In the genomic region with DNA sequence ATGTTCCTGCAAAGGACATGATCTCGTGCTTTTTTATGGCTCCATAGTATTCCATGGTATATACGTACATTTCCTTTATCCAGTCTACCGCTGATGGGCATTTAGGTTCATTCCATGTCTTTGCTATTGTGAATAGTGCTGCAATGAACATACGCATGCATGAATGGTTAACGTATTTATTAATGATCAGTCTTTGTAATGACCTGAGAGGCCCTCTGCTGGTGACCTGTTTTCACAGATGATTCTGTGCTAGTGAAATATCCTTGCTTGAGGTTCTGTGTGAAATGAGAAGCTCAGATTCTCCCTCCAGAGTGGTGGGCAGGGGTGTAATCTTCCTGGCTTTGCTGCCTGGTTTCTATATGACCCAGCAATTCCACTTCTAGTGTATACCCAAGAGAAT, we compare ENCODE assay signal across 21 cellular contexts.
A peak's percentile ranks its signal among the peaks of the same experiment; 100 is the strongest.
DNase-seq lines count a peak whose midpoint lies in the region; ATAC-seq, FAIRE-seq and TF ChIP-seq lines count a peak whose summit lies in the region.
"Had no signal": no experiment of that assay in that cellular context is flagged by ENCODE, and none has a peak within 500 bp of the region (broad histone marks: within the 10 kb centered on the region; RNA-seq: fewer than 3 reads in every experiment).

No MANE protein-coding gene starts in this region.

- no peak overlapping the region for H3K4ac ChIP-seq in H9 (ENCODE audit: low read depth, low read length)

- H3K79me1 ChIP-seq in H9 (ENCODE audit: insufficient read depth, low read depth, low read length, poor library complexity, severe bottlenecking), result no peaks in the 10 kb centered on the region

- no peak overlapping the region for H3K18ac ChIP-seq in H9 (ENCODE audit: insufficient read length, low read depth, low read length)

- CTCF ChIA-PET in OCI-LY7 (lab: Charles Lee; ENCODE audit: unreplicated experiment), result no interaction called here

- no peak overlapping the region for H3K23ac ChIP-seq in H9 (ENCODE audit: insufficient read length, low read depth, low read length)

- no peaks in the 10 kb centered on the region for H3K36me3 Mint-ChIP-seq in H9 (ENCODE audit: insufficient read depth in 1 of 3, low read depth in 3 of 3)
- no peaks in the 10 kb centered on the region for H3K36me3 Mint-ChIP-seq in endodermal cell (ENCODE audit: low read depth)
- H3K36me3 Mint-ChIP-seq: CD14-positive monocyte had no signal

- no peak overlapping the region for H3K27ac ChIP-seq in 22Rv1
- no peak overlapping the region for H3K27ac ChIP-seq in H9 (ENCODE audit: insufficient read length, low read depth, low read length)
- no peak overlapping the region for H3K27ac ChIP-seq in OCI-LY7 (ENCODE audit: low read depth, low read length, poor library complexity, severe bottlenecking)
- no peak overlapping the region for H3K27ac ChIP-seq in endodermal cell (ENCODE audit: low read depth, low read length)
- H3K27ac ChIP-seq: PC-9 had no signal

- H3K9me2 ChIP-seq in OCI-LY7 (ENCODE audit: insufficient read depth, low read length), result no peaks in the 10 kb centered on the region

- H3K27me3 Mint-ChIP-seq in H9 (ENCODE audit: low read depth) (no peaks in the 10 kb centered on the region; the same call in 1 of the 2 replicates), endodermal cell (ENCODE audit: insufficient read depth) (peaks cover 6% of the 10 kb centered on the region)

- H4K20me1 ChIP-seq in H9 (ENCODE audit: control insufficient read depth, insufficient read depth, insufficient read length) (no peaks in the 10 kb centered on the region), OCI-LY7 (ENCODE audit: insufficient read depth, low read length) (no peaks in the 10 kb centered on the region)

- no peak overlapping the region for H4K8ac ChIP-seq in H9 (replicated peaks; ENCODE audit: insufficient read length, low read depth, low read length)

- ATAC-seq in left ventricle myocardium superior, result no peak

- no peaks in the 10 kb centered on the region for H3K23me2 ChIP-seq in H9 (ENCODE audit: insufficient read length, low read depth, low read length, poor library complexity, severe bottlenecking)

- FAIRE-seq in RCC 7860 (lab: Jason Lieb, UNC), result no peak
- FAIRE-seq: GM12891 had no signal

- H3K4me3 ChIP-seq in OCI-LY7 (ENCODE audit: low read depth, low read length, poor library complexity, severe bottlenecking) (no peak overlapping the region), endodermal cell (ENCODE audit: low read length) (no peak overlapping the region), HAP-1 (no peak overlapping the region)
- H3K4me3 ChIP-seq: PC-9 had no signal

- no CpG with 5 or more reads among the region's 5 CpGs for WGBS in H9 (ENCODE audit: extremely low coverage, insufficient read length, low lambda C conversion rate)
- WGBS in endodermal cell (ENCODE audit: insufficient coverage in 1 of 2, insufficient read length in 1 of 2), 2 experiments, result 94 to 97% methylated on average over 5 of the region's 5 CpGs

- H3K14ac ChIP-seq in H9 (ENCODE audit: insufficient read depth, low read length), result no peak overlapping the region

- H2BK5ac ChIP-seq in H9 (ENCODE audit: insufficient read length, low read length), result no peak overlapping the region

- no peak overlapping the region for H4K5ac ChIP-seq in H9 (ENCODE audit: insufficient read length, low read depth, low read length)

- POLR2A ChIA-PET in OCI-LY7 (lab: Charles Lee), result no interaction called here

- H2BK20ac ChIP-seq in H9 (ENCODE audit: low read depth, low read length, poor library complexity, severe bottlenecking), result no peak overlapping the region

- H3K4me1 ChIP-seq in H9 (ENCODE audit: insufficient read depth, low read length) (no peaks in the 10 kb centered on the region), OCI-LY7 (ENCODE audit: insufficient read depth, low read length, poor library complexity, severe bottlenecking) (no peaks in the 10 kb centered on the region), endodermal cell (ENCODE audit: control insufficient read depth, insufficient read depth, low read length) (no peaks in the 10 kb centered on the region), HAP-1 (no peaks in the 10 kb centered on the region)

- H3K79me2 ChIP-seq in H9 (ENCODE audit: insufficient read depth, low read length) (no peaks in the 10 kb centered on the region), OCI-LY7 (ENCODE audit: insufficient read depth, low read depth, low read length) (no peaks in the 10 kb centered on the region)

- H3K4me3 Mint-ChIP-seq in H9 (no peak overlapping the region), endodermal cell (no peak overlapping the region)
- H3K4me3 Mint-ChIP-seq: CD14-positive monocyte; T-helper 1 cell treated with Interleukin-12 subunit alpha and Interleukin-12 subunit beta and Interleukin-4 antibody, amounts not matched to agents 30 μg/mL and 1 μg/mL, for 36 hours had no signal

- peak; percentile 31 for TF ChIP-seq CTCF in 22Rv1 (IDR thresholded peaks at IDR 0.05)
- peak; percentile 37; the same call in 2 of the 3 replicates for TF ChIP-seq CTCF in H9 (conservative IDR thresholded peaks at IDR 0.05)
- peak; percentile 46; the same call in 1 of the 2 replicates for TF ChIP-seq CTCF in OCI-LY7 (conservative IDR thresholded peaks at IDR 0.05; ENCODE audit: low read length)
- peak; percentile 59 for TF ChIP-seq CTCF in endodermal cell (conservative IDR thresholded peaks at IDR 0.05)

- H3K4me2 ChIP-seq in H9 (ENCODE audit: insufficient read depth, insufficient read length, low read length) (no peak overlapping the region), OCI-LY7 (ENCODE audit: low read length) (no peak overlapping the region)
- H3K4me2 ChIP-seq: PC-9 had no signal

- H2AK5ac ChIP-seq in H9 (ENCODE audit: insufficient read length, low read length), result no peak overlapping the region

- H2BK15ac ChIP-seq in H9 (ENCODE audit: low read depth, low read length), result no peak overlapping the region

- in situ Hi-C loops in HAP-1 (cut with MboI; ENCODE audit: low sequenced_read_pairs), result loop anchor here (25.0 kb wide), 1 partner anchor 1037 kb away; no protein-coding TSS in a partner anchor

- no peak overlapping the region for H4K91ac ChIP-seq in H9 (ENCODE audit: insufficient read length, low read depth, low read length)

- no peak overlapping the region for H2BK120ac ChIP-seq in H9 (ENCODE audit: low read depth, low read length, poor library complexity, severe bottlenecking)

- H3K27me3 ChIP-seq in H9 (ENCODE audit: insufficient read depth, low read length), result no peaks in the 10 kb centered on the region
- H3K27me3 ChIP-seq in endodermal cell (ENCODE audit: control insufficient read depth, insufficient read depth, low read length, poor library complexity, severe bottlenecking), result peaks cover 5% of the 10 kb centered on the region
- H3K27me3 ChIP-seq in HAP-1 (ENCODE audit: low read depth), result no peaks in the 10 kb centered on the region

- DNase-seq in H9 (no peak), OCI-LY7 (ENCODE audit: low spot score) (no peak), endodermal cell (no peak), RCC 7860 (ENCODE audit: low spot score) (no peak), left ventricle myocardium superior (no peak), AG20443 (ENCODE audit: low spot score) (no peak), HAP-1 (ENCODE audit: low spot score in 2 of 2) (no peak)
- DNase-seq: COR-L47, IMR-90, Kasumi-1, MV-4-11, NCI-H1436, NCI-H2081, NCI-H2227 treated with DMSO at 0.1 percent for 48 hours, NCI-H526 treated with DMSO at 0.1 percent for 48 hours, PC-9, Right ventricle myocardium superior had no signal

- H3K4me1 Mint-ChIP-seq in H9, result no peaks in the 10 kb centered on the region
- no peaks in the 10 kb centered on the region for H3K4me1 Mint-ChIP-seq in endodermal cell
- H3K4me1 Mint-ChIP-seq: CD14-positive monocyte had no signal

- no peak overlapping the region for H3K56ac ChIP-seq in H9 (ENCODE audit: insufficient read length, low read depth, low read length)

- intact Hi-C loops in OCI-LY7 (cut with micrococcal nuclease; ENCODE audit: unreplicated experiment) (no loop called here), left ventricle myocardium superior (cut with micrococcal nuclease) (no loop called here)

- H3K9me3 ChIP-seq in H9 (ENCODE audit: control insufficient read depth, low read depth, low read length) (no peaks in the 10 kb centered on the region), OCI-LY7 (ENCODE audit: low read length) (no peaks in the 10 kb centered on the region), endodermal cell (ENCODE audit: control insufficient read depth, low read length) (no peaks in the 10 kb centered on the region), HAP-1 (no peaks in the 10 kb centered on the region)

- H2BK12ac ChIP-seq in H9 (ENCODE audit: insufficient read length, low read depth, low read length), result no peak overlapping the region

- H3K36me3 ChIP-seq in OCI-LY7 (ENCODE audit: insufficient read depth, low read length) (no peaks in the 10 kb centered on the region), endodermal cell (ENCODE audit: control insufficient read depth, insufficient read depth, low read length) (no peaks in the 10 kb centered on the region), HAP-1 (replicated peaks) (no peaks in the 10 kb centered on the region)

- H3K9ac ChIP-seq in H9 (ENCODE audit: extremely low read depth, insufficient read length, low read length), result no peak overlapping the region
- no peak overlapping the region for H3K9ac ChIP-seq in endodermal cell (ENCODE audit: extremely low read depth, low read length, poor library complexity, severe bottlenecking)

- H3K9me3 Mint-ChIP-seq in H9, result no peaks in the 10 kb centered on the region
- no peaks in the 10 kb centered on the region for H3K9me3 Mint-ChIP-seq in endodermal cell
- H3K9me3 Mint-ChIP-seq: T-helper 1 cell treated with Interleukin-12 subunit alpha and Interleukin-12 subunit beta and Interleukin-4 antibody, amounts not matched to agents 30 μg/mL and 1 μg/mL, for 36 hours had no signal

- H3K27ac Mint-ChIP-seq in H9, result no peak overlapping the region
- no peak overlapping the region for H3K27ac Mint-ChIP-seq in endodermal cell
- H3K27ac Mint-ChIP-seq: CD14-positive monocyte; T-helper 1 cell treated with Interleukin-12 subunit alpha and Interleukin-12 subunit beta and Interleukin-4 antibody, amounts not matched to agents 30 μg/mL and 1 μg/mL, for 36 hours had no signal

- H2AFZ ChIP-seq in H9 (ENCODE audit: low read length), result no peak overlapping the region
- H2AFZ ChIP-seq in OCI-LY7 (ENCODE audit: low read length), result no peak overlapping the region
- H2AFZ ChIP-seq: PC-9 had no signal

- no peak overlapping the region for H3T11ph ChIP-seq in H9 (ENCODE audit: low read length)

- BruUV-seq in OCI-LY7 (replicated peaks; lab: Mats Ljungman, UMichigan), result no TSS peak
